In the genomic region with DNA sequence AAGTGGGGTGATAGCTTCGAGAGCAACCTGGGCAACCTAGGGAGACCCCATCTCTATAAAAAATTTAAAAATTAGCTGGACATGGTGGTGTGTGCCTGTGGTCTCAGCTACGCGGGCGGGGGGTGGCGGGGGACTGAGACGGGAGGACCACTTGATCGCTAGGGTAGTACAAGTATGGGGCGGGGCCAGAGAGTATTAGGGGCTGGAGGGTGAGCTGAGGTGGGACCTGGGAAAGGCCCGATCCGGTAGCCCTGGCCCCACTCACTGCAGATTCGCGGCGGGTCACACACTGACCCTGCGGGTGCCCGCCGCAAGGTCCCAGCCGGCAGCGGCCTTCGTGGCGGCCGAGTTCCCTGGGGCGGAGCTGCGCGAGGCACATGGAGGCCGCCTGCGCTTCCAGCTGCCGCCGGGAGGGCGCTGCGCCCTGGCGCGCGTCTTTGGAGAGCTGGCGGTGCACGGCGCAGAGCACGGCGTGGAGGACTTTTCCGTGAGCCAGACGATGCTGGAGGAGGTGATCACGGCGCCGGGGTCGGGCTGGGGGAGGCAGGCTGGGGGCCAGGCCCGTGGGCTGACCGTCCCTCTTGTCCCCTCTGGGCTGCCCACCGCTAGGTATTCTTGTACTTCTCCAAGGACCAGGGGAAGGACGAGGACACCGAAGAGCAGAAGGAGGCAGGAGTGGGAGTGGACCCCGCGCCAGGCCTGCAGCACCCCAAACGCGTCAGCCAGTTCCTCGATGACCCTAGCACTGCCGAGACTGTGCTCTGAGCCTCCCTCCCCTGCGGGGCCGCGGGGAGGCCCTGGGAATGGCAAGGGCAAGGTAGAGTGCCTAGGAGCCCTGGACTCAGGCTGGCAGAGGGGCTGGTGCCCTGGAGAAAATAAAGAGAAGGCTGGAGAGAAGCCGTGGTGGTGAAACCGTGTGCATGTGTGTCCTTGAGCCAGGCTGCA, we compare ENCODE assay signal across 8 cellular contexts. TPM values are rescaled to one million over a fixed set of nuclear protein-coding genes. Genes with fewer than 3 reads are reported as not detected.
DNase-seq lines count a peak whose midpoint lies in the region; ATAC-seq and TF ChIP-seq lines count a peak whose summit lies in the region.

No MANE protein-coding gene starts in this region.

- H3K4me3 Mint-ChIP-seq in H9 = peak overlapping the region; percentile 59 to 80
- peak overlapping the region; percentile 36 for H3K4me3 Mint-ChIP-seq in activated naive CD4-positive, alpha-beta T cell treated with anti-CD3 and anti-CD28 coated beads, Interleukin-2, amount 50 U/mL, for 24 hours

- H4K8ac ChIP-seq in H9 (replicated peaks; ENCODE audit: insufficient read length, low read depth, low read length) = no peak overlapping the region

- peaks cover 31% of the 10 kb centered on the region for H3K27me3 Mint-ChIP-seq in H9 (ENCODE audit: low read depth)
- H3K27me3 Mint-ChIP-seq in activated naive CD4-positive, alpha-beta T cell treated with anti-CD3 and anti-CD28 coated beads, Interleukin-2, amount 50 U/mL, for 24 hours = no peaks in the 10 kb centered on the region

- peaks cover 22% of the 10 kb centered on the region for H3K23me2 ChIP-seq in H9 (ENCODE audit: insufficient read length, low read depth, low read length, poor library complexity, severe bottlenecking)

- no peak overlapping the region for H3K4ac ChIP-seq in H9 (ENCODE audit: low read depth, low read length)

- H3K79me2 ChIP-seq in H9 (ENCODE audit: insufficient read depth, low read length) = no peaks in the 10 kb centered on the region

- peak overlapping the region; percentile 34; the same call in 1 of the 2 replicates for H3K4me3 ChIP-seq in BLaER1
- H3K4me3 ChIP-seq in cardiac muscle cell = no peak overlapping the region

- no peak overlapping the region for H2BK120ac ChIP-seq in H9 (ENCODE audit: low read depth, low read length, poor library complexity, severe bottlenecking)

- DNase-seq in H9 = peak; percentile 81
- peak; percentile 60 for DNase-seq in RWPE1 (ENCODE audit: low spot score)
- peak; percentile 72 to 86 for DNase-seq in cardiac muscle cell (ENCODE audit: low read depth in 1 of 2, low spot score in 1 of 2)
- DNase-seq in sciatic nerve (ENCODE audit: low spot score) = peak; percentile 76
- DNase-seq in inferior parietal cortex (ENCODE audit: extremely low spot score) = no peak

- no peak overlapping the region for H2BK15ac ChIP-seq in H9 (ENCODE audit: low read depth, low read length)

- no peak overlapping the region for H3K18ac ChIP-seq in H9 (ENCODE audit: insufficient read length, low read depth, low read length)

- H3K36me3 Mint-ChIP-seq in H9 (ENCODE audit: insufficient read depth in 1 of 3, low read depth in 3 of 3) = peaks cover 0 to 2% (median 0%) of the 10 kb centered on the region in 3 experiments; a peak in 1 of 7 replicates
- H3K36me3 Mint-ChIP-seq in activated naive CD4-positive, alpha-beta T cell treated with anti-CD3 and anti-CD28 coated beads, Interleukin-2, amount 50 U/mL, for 24 hours = peaks cover 3% of the 10 kb centered on the region

- H3K4me2 ChIP-seq in BLaER1 (peak overlapping the region; percentile 94), H9 (ENCODE audit: insufficient read depth, insufficient read length, low read length) (peak overlapping the region; percentile 23)

- no peak overlapping the region for H3T11ph ChIP-seq in H9 (ENCODE audit: low read length)

- ATAC-seq in sciatic nerve (peak; percentile 62), GM18502 (IDR thresholded peaks at IDR 0.05; ENCODE audit: poor library complexity, unreplicated experiment) (no peak)

- no peaks in the 10 kb centered on the region for H3K27me3 ChIP-seq in BLaER1
- no peaks in the 10 kb centered on the region; the same call in 1 of the 2 replicates for H3K27me3 ChIP-seq in H9 (ENCODE audit: insufficient read depth, low read length)
- peaks cover 5% of the 10 kb centered on the region for H3K27me3 ChIP-seq in cardiac muscle cell

- TF ChIP-seq CTCF in H9 (conservative IDR thresholded peaks at IDR 0.05) (peak; percentile 89), RWPE1 (conservative IDR thresholded peaks at IDR 0.05; ENCODE audit: low read depth) (peak; percentile 89), cardiac muscle cell (IDR thresholded peaks at IDR 0.05; ENCODE audit: low read depth, low read length) (peak; percentile 65)

- H4K20me1 ChIP-seq in BLaER1 = peaks cover 8% of the 10 kb centered on the region
- H4K20me1 ChIP-seq in H9 (ENCODE audit: control insufficient read depth, insufficient read depth, insufficient read length) = no peaks in the 10 kb centered on the region

- peaks cover 52% of the 10 kb centered on the region for H3K4me1 ChIP-seq in BLaER1
- H3K4me1 ChIP-seq in H9 (ENCODE audit: insufficient read depth, low read length) = peaks cover 5% of the 10 kb centered on the region; the same call in 1 of the 2 replicates
- H3K4me1 ChIP-seq in cardiac muscle cell (ENCODE audit: low read depth) = peaks cover 18% of the 10 kb centered on the region

- WGBS in H9 (ENCODE audit: extremely low coverage, insufficient read length, low lambda C conversion rate) = no CpG with 5 or more reads among the region's 60 CpGs

- H3K9me3 ChIP-seq in BLaER1 (no peaks in the 10 kb centered on the region), H9 (ENCODE audit: control insufficient read depth, low read depth, low read length) (no peaks in the 10 kb centered on the region), cardiac muscle cell (ENCODE audit: low read depth) (no peaks in the 10 kb centered on the region)

- H3K27ac Mint-ChIP-seq in H9 = no peak overlapping the region
- H3K27ac Mint-ChIP-seq in activated naive CD4-positive, alpha-beta T cell treated with anti-CD3 and anti-CD28 coated beads, Interleukin-2, amount 50 U/mL, for 24 hours = no peak overlapping the region

- H3K14ac ChIP-seq in H9 (ENCODE audit: insufficient read depth, low read length) = no peak overlapping the region; the same call in 1 of the 2 replicates

- H2BK20ac ChIP-seq in H9 (ENCODE audit: low read depth, low read length, poor library complexity, severe bottlenecking) = no peak overlapping the region

- CTCF ChIA-PET in RWPE1 (lab: Yijun Ruan, JAX) = interaction anchor here (0.5 to 1.5 kb wide), 13 partner anchors 8 to 158 kb away, joined by 3 to 8 read pairs (median 3); partner anchors contain the start of gene STK11

- H3K79me1 ChIP-seq in H9 (ENCODE audit: insufficient read depth, low read depth, low read length, poor library complexity, severe bottlenecking) = no peaks in the 10 kb centered on the region

- H3K23ac ChIP-seq in H9 (ENCODE audit: insufficient read length, low read depth, low read length) = no peak overlapping the region

- H3K9ac ChIP-seq in BLaER1 (0 out of 2 replicates have a peak overlapping the region, but pooled peaks have one; percentile 36), H9 (ENCODE audit: extremely low read depth, insufficient read length, low read length) (no peak overlapping the region)

- H3K4me1 Mint-ChIP-seq in H9 = peaks cover 11 to 35% of the 10 kb centered on the region in 2 experiments
- H3K4me1 Mint-ChIP-seq in activated naive CD4-positive, alpha-beta T cell treated with anti-CD3 and anti-CD28 coated beads, Interleukin-2, amount 50 U/mL, for 24 hours = peaks cover 36% of the 10 kb centered on the region

- no peaks in the 10 kb centered on the region for H3K9me3 Mint-ChIP-seq in H9
- no peaks in the 10 kb centered on the region for H3K9me3 Mint-ChIP-seq in activated naive CD4-positive, alpha-beta T cell treated with anti-CD3 and anti-CD28 coated beads, Interleukin-2, amount 50 U/mL, for 24 hours

- no peak overlapping the region for H2AK5ac ChIP-seq in H9 (ENCODE audit: insufficient read length, low read length)

- H4K5ac ChIP-seq in H9 (ENCODE audit: insufficient read length, low read depth, low read length) = no peak overlapping the region

- H3K27ac ChIP-seq in BLaER1 (no peak overlapping the region), H9 (ENCODE audit: insufficient read length, low read depth, low read length) (no peak overlapping the region), RWPE1 (peak overlapping the region; percentile 83), cardiac muscle cell (peak overlapping the region; percentile 73)

- intact Hi-C loops in sciatic nerve (cut with DNase I) = no loop called here

- H4K91ac ChIP-seq in H9 (ENCODE audit: insufficient read length, low read depth, low read length) = no peak overlapping the region

- no peak overlapping the region for H2AFZ ChIP-seq in H9 (ENCODE audit: low read length)

- POLR2A ChIA-PET in RWPE1 (lab: Yijun Ruan, JAX; ENCODE audit: low non-redundant PET) = interaction anchor here (0.6 kb wide), 2 partner anchors 25 to 39 kb away, joined by 3 read pairs; no protein-coding TSS in a partner anchor

- H3K56ac ChIP-seq in H9 (ENCODE audit: insufficient read length, low read depth, low read length) = no peak overlapping the region

- no peak overlapping the region for H2BK5ac ChIP-seq in H9 (ENCODE audit: insufficient read length, low read length)

- H2BK12ac ChIP-seq in H9 (ENCODE audit: insufficient read length, low read depth, low read length) = no peak overlapping the region

- H3K36me3 ChIP-seq in BLaER1 (peaks cover 7% of the 10 kb centered on the region), cardiac muscle cell (no peaks in the 10 kb centered on the region)

RNA-seq across cellular contexts. Expression of gene ARHGAP45, which starts 2.0 kb away (rescaled TPM):
- total RNA-seq in H9 (2021) (35.0 and 39.8 TPM in 2 replicates), cardiac muscle cell (88.6 and 133 TPM in 2 replicates), sciatic nerve (26.2 TPM)
- 39.3 and 67.5 TPM in 2 replicates for polyA plus RNA-seq in cardiac muscle cell

RNA-seq across cellular contexts. Expression of gene ABCA7, which starts 25.0 kb away (rescaled TPM):
- total RNA-seq in H9 (2021) = 28.3 and 34.6 TPM in 2 replicates
- total RNA-seq in cardiac muscle cell = 43.6 and 44.0 TPM in 2 replicates
- 36.8 and 60.4 TPM in 2 replicates for polyA plus RNA-seq in cardiac muscle cell
- total RNA-seq in sciatic nerve = 17.3 TPM

RNA-seq across cellular contexts. Expression of gene POLR2E, which starts 30.2 kb away (rescaled TPM):
- 261 and 272 TPM in 2 replicates for total RNA-seq in H9 (2021)
- total RNA-seq in cardiac muscle cell = 371 and 410 TPM in 2 replicates
- polyA plus RNA-seq in cardiac muscle cell = 409 and 487 TPM in 2 replicates
- total RNA-seq in sciatic nerve = 99.8 TPM

RNA-seq across cellular contexts. Expression of gene CNN2, which starts 38.5 kb away (rescaled TPM):
- total RNA-seq in H9 (2021) (524 and 529 TPM in 2 replicates), cardiac muscle cell (158 TPM in 2 replicates), sciatic nerve (120 TPM)
- 183 and 185 TPM in 2 replicates for polyA plus RNA-seq in cardiac muscle cell

RNA-seq across cellular contexts. Expression of gene GPX4, which starts 38.9 kb away (rescaled TPM):
- 355 and 363 TPM in 2 replicates for total RNA-seq in H9 (2021)
- 759 and 903 TPM in 2 replicates for total RNA-seq in cardiac muscle cell
- polyA plus RNA-seq in cardiac muscle cell = 826 and 860 TPM in 2 replicates
- 239 TPM for total RNA-seq in sciatic nerve

Comparison
In these comparisons a context has a peak if more than half of its experiments do, and no peak if none do; other contexts are left out.
1. H3K27ac ChIP-seq: peak in RWPE1 (single experiment) and cardiac muscle cell (single experiment); none in BLaER1 (single experiment) and H9 (single experiment).
2. Peak in every context shown above with its lines, with median percentiles within 50 percentile points of each other: CTCF ChIP-seq.